ENCODE assay signal across 17 cellular contexts in the genomic region with DNA sequence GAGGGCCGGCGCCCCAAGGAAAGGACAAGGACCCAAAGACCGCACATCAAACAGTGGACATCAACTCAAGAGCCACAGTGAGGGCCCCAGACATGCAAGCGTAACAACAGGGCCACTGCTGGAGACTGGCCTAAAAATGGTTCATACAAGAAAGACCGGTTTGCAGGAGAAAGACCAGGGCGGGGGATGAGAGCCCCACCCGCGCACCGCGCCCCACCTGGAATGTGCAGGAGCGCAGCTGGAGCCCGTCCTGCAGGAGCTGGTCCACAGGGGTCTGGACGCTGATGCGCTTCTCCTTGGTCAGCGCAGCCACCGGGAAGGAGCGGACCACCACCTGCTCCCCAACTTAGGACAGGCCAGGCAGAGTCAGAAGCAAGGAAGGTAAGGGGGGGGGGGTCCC. TPM values are rescaled to one million over a fixed set of nuclear protein-coding genes. Genes with fewer than 3 reads are reported as not detected.
DNase-seq lines count a peak whose midpoint lies in the region; FAIRE-seq and TF ChIP-seq lines count a peak whose summit lies in the region.
"Had no signal": no experiment of that assay in that cellular context is flagged by ENCODE, and none has a peak within 500 bp of the region (broad histone marks: within the 10 kb centered on the region; RNA-seq: fewer than 3 reads in every experiment).

No MANE protein-coding gene starts in this region.

- no peak overlapping the region for H2AFZ ChIP-seq in trophoblast cell (ENCODE audit: insufficient read depth, low read length, poor library complexity)

- H4K12ac ChIP-seq in trophoblast cell (ENCODE audit: low read depth, low read length): no peak overlapping the region

- H4K8ac ChIP-seq in trophoblast cell (ENCODE audit: low read depth, low read length): no peak overlapping the region

- no peak overlapping the region for H2BK120ac ChIP-seq in trophoblast cell (ENCODE audit: insufficient read depth, low read length, poor library complexity)

- no peaks in the 10 kb centered on the region for H3K79me1 ChIP-seq in trophoblast cell (ENCODE audit: low read length)

- intact Hi-C loops in esophagus squamous epithelium (cut with DNase I): no loop called here

- no peak overlapping the region for H3K4me3 ChIP-seq in LNCaP clone FGC (ENCODE audit: low read depth, low read length)
- H3K4me3 ChIP-seq in esophagus squamous epithelium: no peak overlapping the region
- no peak overlapping the region for H3K4me3 ChIP-seq in trophoblast cell (ENCODE audit: low read depth, low read length)
- no peak overlapping the region for H3K4me3 ChIP-seq in small intestine (ENCODE audit: low read depth in 1 of 2, low read length in 2 of 2)
- H3K4me3 ChIP-seq: SJSA1 had no signal

- H2AK5ac ChIP-seq in trophoblast cell (ENCODE audit: low read length): no peak overlapping the region

- H2BK5ac ChIP-seq in trophoblast cell (ENCODE audit: low read depth, low read length, poor library complexity): no peak overlapping the region

- TF ChIP-seq POLR2A in esophagus squamous epithelium (IDR thresholded peaks at IDR 0.05): no peak

- peaks cover 79 to 100% (median 90%) of the 10 kb centered on the region in 3 donors for H3K36me3 ChIP-seq in esophagus squamous epithelium
- H3K36me3 ChIP-seq in trophoblast cell (ENCODE audit: control insufficient read depth in 1 of 2, insufficient read depth in 2 of 2, low read length in 2 of 2): peaks cover 95 to 96% of the 10 kb centered on the region in 2 experiments
- H3K36me3 ChIP-seq in small intestine (ENCODE audit: control insufficient read depth in 2 of 2, insufficient read depth in 2 of 2, low read length in 2 of 2): peaks cover 44 to 49% of the 10 kb centered on the region in 2 donors

- H3K9me3 ChIP-seq in esophagus squamous epithelium: no peaks in the 10 kb centered on the region
- no peaks in the 10 kb centered on the region for H3K9me3 ChIP-seq in trophoblast cell (ENCODE audit: insufficient read depth, low read depth, low read length)
- no peaks in the 10 kb centered on the region for H3K9me3 ChIP-seq in small intestine (ENCODE audit: control insufficient read depth, low read depth)
- H3K9me3 ChIP-seq: SJSA1 had no signal

- H3K9me3 Mint-ChIP-seq in activated CD4-positive, alpha-beta T cell treated with anti-CD3 and anti-CD28 coated beads, Interleukin-2, amount 10 ng/mL, durations not matched to agents 7 days and 5 days: no peaks in the 10 kb centered on the region
- H3K9me3 Mint-ChIP-seq: HFFc6 had no signal

- POLR2A ChIA-PET in activated CD4-positive, alpha-beta T cell treated with anti-CD3 and anti-CD28 coated beads, Interleukin-2, amount 10 ng/mL, durations not matched to agents 7 days and 5 days (lab: Charles Lee): interaction anchor here (0.6 kb wide), 1 partner anchor 12 kb away, joined by 4 read pairs; no protein-coding TSS in a partner anchor

- H3K27me3 ChIP-seq in esophagus squamous epithelium: no peaks in the 10 kb centered on the region
- H3K27me3 ChIP-seq in trophoblast cell (ENCODE audit: insufficient read depth, low read length): no peaks in the 10 kb centered on the region
- no peaks in the 10 kb centered on the region for H3K27me3 ChIP-seq in small intestine (ENCODE audit: control insufficient read depth in 2 of 2, insufficient read depth in 2 of 2, low read length in 2 of 2)
- H3K27me3 ChIP-seq: SJSA1 had no signal

- no peak overlapping the region for H3K4ac ChIP-seq in trophoblast cell (ENCODE audit: low read depth, low read length)

- H3K4me3 Mint-ChIP-seq in activated CD4-positive, alpha-beta T cell treated with anti-CD3 and anti-CD28 coated beads, Interleukin-2, amount 10 ng/mL, durations not matched to agents 7 days and 5 days: no peak overlapping the region
- H3K4me3 Mint-ChIP-seq: B cell, HFFc6 had no signal

- WGBS in esophagus squamous epithelium, 2 donors: 37 to 76% methylated on average over 12 to 15 of the region's 17 CpGs
- no CpG with 5 or more reads among the region's 17 CpGs for WGBS in trophoblast cell (ENCODE audit: extremely low coverage, insufficient coverage, insufficient read length)
- WGBS in small intestine, 3 donors: 88 to 99% (median 94%) methylated on average over 16 to 17 of the region's 17 CpGs

- peak; percentile 17 for DNase-seq in LNCaP clone FGC (ENCODE audit: low read depth)
- no peak for DNase-seq in esophagus squamous epithelium (lab: John Stamatoyannopoulos, UW)
- peak; percentile 86 to 92 for DNase-seq in trophoblast cell
- DNase-seq in ureter (ENCODE audit: low spot score): peak; percentile 76
- no peak for DNase-seq in Kasumi-1 (lab: John Stamatoyannopoulos, UW)
- DNase-seq in activated CD4-positive, alpha-beta T cell treated with anti-CD3 and anti-CD28 coated beads, Interleukin-2, amount 10 ng/mL, durations not matched to agents 7 days and 5 days: no peak
- DNase-seq in small intestine: no peak
- DNase-seq: CD4-positive, alpha-beta memory T cell; HFFc6; NCI-H1417 treated with DMSO at 0.1 percent for 48 hours; NCI-H2029 treated with DMSO at 0.1 percent for 48 hours; NCI-H524 treated with DMSO at 0.1 percent for 48 hours; RPMI8226 had no signal

- H3K14ac ChIP-seq in trophoblast cell (ENCODE audit: low read length): no peak overlapping the region

- no peak overlapping the region for H4K91ac ChIP-seq in trophoblast cell (ENCODE audit: low read depth, low read length)

- H3K9ac ChIP-seq in trophoblast cell (ENCODE audit: low read length): no peak overlapping the region

- peak overlapping the region; percentile 52 to 81 (median 74) for H3K27ac ChIP-seq in esophagus squamous epithelium
- no peak overlapping the region for H3K27ac ChIP-seq in trophoblast cell (ENCODE audit: low read depth, low read length)
- H3K27ac ChIP-seq in small intestine (ENCODE audit: low read depth in 1 of 2, low read length in 1 of 2): no peak overlapping the region
- H3K27ac ChIP-seq: SJSA1 had no signal

- H3K27me3 Mint-ChIP-seq in activated CD4-positive, alpha-beta T cell treated with anti-CD3 and anti-CD28 coated beads, Interleukin-2, amount 10 ng/mL, durations not matched to agents 7 days and 5 days: no peaks in the 10 kb centered on the region
- H3K27me3 Mint-ChIP-seq: B cell; CD4-positive, alpha-beta memory T cell had no signal

- no peak overlapping the region for H3K4me2 ChIP-seq in trophoblast cell (ENCODE audit: low read length)

- H3K79me2 ChIP-seq in trophoblast cell (ENCODE audit: control insufficient read depth, insufficient read depth, low read length, poor library complexity): no peaks in the 10 kb centered on the region

- peaks cover 1% of the 10 kb centered on the region for H3K4me1 Mint-ChIP-seq in activated CD4-positive, alpha-beta T cell treated with anti-CD3 and anti-CD28 coated beads, Interleukin-2, amount 10 ng/mL, durations not matched to agents 7 days and 5 days
- H3K4me1 Mint-ChIP-seq: B cell; CD4-positive, alpha-beta memory T cell had no signal

- peaks cover 49% of the 10 kb centered on the region for H3K36me3 Mint-ChIP-seq in activated CD4-positive, alpha-beta T cell treated with anti-CD3 and anti-CD28 coated beads, Interleukin-2, amount 10 ng/mL, durations not matched to agents 7 days and 5 days (ENCODE audit: low read depth)

- H3K27ac Mint-ChIP-seq in activated CD4-positive, alpha-beta T cell treated with anti-CD3 and anti-CD28 coated beads, Interleukin-2, amount 10 ng/mL, durations not matched to agents 7 days and 5 days: no peak overlapping the region
- H3K27ac Mint-ChIP-seq: B cell, HFFc6 had no signal

- no peak overlapping the region for H3K23ac ChIP-seq in trophoblast cell (ENCODE audit: low read length)

- no peak for FAIRE-seq in small intestine (lab: Jason Lieb, UNC)
- FAIRE-seq: H1 had no signal

- CTCF ChIA-PET in activated CD4-positive, alpha-beta T cell treated with anti-CD3 and anti-CD28 coated beads, Interleukin-2, amount 10 ng/mL, durations not matched to agents 7 days and 5 days (lab: Charles Lee): no interaction called here

- H2BK12ac ChIP-seq in trophoblast cell (ENCODE audit: low read length): no peak overlapping the region

- TF ChIP-seq CTCF in LNCaP clone FGC (IDR thresholded peaks at IDR 0.05; ENCODE audit: control insufficient read depth, extremely low read depth, insufficient read depth) (no peak), esophagus squamous epithelium (IDR thresholded peaks at IDR 0.05) (no peak)

- H3K18ac ChIP-seq in trophoblast cell (ENCODE audit: low read length): no peak overlapping the region

- peaks cover 13 to 33% (median 14%) of the 10 kb centered on the region in 3 donors for H3K4me1 ChIP-seq in esophagus squamous epithelium
- no peaks in the 10 kb centered on the region for H3K4me1 ChIP-seq in trophoblast cell (ENCODE audit: control insufficient read depth in 1 of 2, insufficient read depth in 2 of 2, low read length in 2 of 2)
- H3K4me1 ChIP-seq in small intestine (ENCODE audit: control insufficient read depth in 2 of 2, insufficient read depth in 1 of 2, low read depth in 1 of 2, low read length in 1 of 2): no peaks in the 10 kb centered on the region
- H3K4me1 ChIP-seq: SJSA1 had no signal

RNA-seq across cellular contexts. Expression of a gene that starts 13.9 kb away (rescaled TPM):
- 10 to 100 TPM; 38.3 to 92.0 (median 63.4) TPM for total RNA-seq in esophagus squamous epithelium
- polyA plus RNA-seq in trophoblast cell (2013): 44.3 and 46.1 TPM in 2 replicates
- total RNA-seq in ureter: 79.2 TPM
- 100 to 1,000 TPM; 211 to 224 TPM for total RNA-seq in activated CD4-positive, alpha-beta T cell treated with anti-CD3 and anti-CD28 coated beads, Interleukin-2, amount 10 ng/mL, durations not matched to agents 7 days and 5 days
- 10 to 100 TPM; 27.3 to 43.7 (median 38.0) TPM for polyA plus RNA-seq in small intestine

RNA-seq across cellular contexts. Expression of a gene that starts 20.4 kb away (rescaled TPM):
- 1 to 10 TPM in 2 of 4 donors, under 1 TPM in 2; under 0.01 to 1.9 (median 0.89) TPM for total RNA-seq in esophagus squamous epithelium
- 17.0 and 17.8 TPM in 2 replicates for polyA plus RNA-seq in trophoblast cell (2013)
- 4.6 TPM for total RNA-seq in ureter
- total RNA-seq in activated CD4-positive, alpha-beta T cell treated with anti-CD3 and anti-CD28 coated beads, Interleukin-2, amount 10 ng/mL, durations not matched to agents 7 days and 5 days: 1 to 10 TPM; 3.7 to 4.1 TPM
- 10 to 100 TPM in 1 of 3 donors, 1 to 10 TPM in 2; 2.2 to 13.9 (median 3.5) TPM for polyA plus RNA-seq in small intestine
- total RNA-seq: LHCN-M2 had no signal

RNA-seq across cellular contexts. Expression of a gene that starts 25.7 kb away (rescaled TPM):
- total RNA-seq in esophagus squamous epithelium (not detected), ureter (not detected)
- 1.1 and 1.2 TPM in 2 replicates for polyA plus RNA-seq in trophoblast cell (2013)
- under 1 TPM in 1 of 2 experiments, not detected in 1; 0.23 TPM for total RNA-seq in activated CD4-positive, alpha-beta T cell treated with anti-CD3 and anti-CD28 coated beads, Interleukin-2, amount 10 ng/mL, durations not matched to agents 7 days and 5 days
- polyA plus RNA-seq in small intestine: under 1 TPM in 1 of 3 donors, not detected in 2; 0.28 TPM
- total RNA-seq: B cell; CD4-positive, alpha-beta memory T cell; HFFc6; LHCN-M2; SJSA1 had no signal
- polyA plus RNA-seq: CD4-positive, alpha-beta memory T cell had no signal

RNA-seq across cellular contexts. Expression of a gene that starts 46.6 kb away (rescaled TPM):
- total RNA-seq in esophagus squamous epithelium: 10 to 100 TPM; 35.4 to 65.0 (median 46.2) TPM
- polyA plus RNA-seq in trophoblast cell (2013): 63.1 and 64.7 TPM in 2 replicates
- 63.6 TPM for total RNA-seq in ureter
- 100 to 1,000 TPM; 130 to 139 TPM for total RNA-seq in activated CD4-positive, alpha-beta T cell treated with anti-CD3 and anti-CD28 coated beads, Interleukin-2, amount 10 ng/mL, durations not matched to agents 7 days and 5 days
- polyA plus RNA-seq in small intestine: 10 to 100 TPM; 37.8 to 52.8 (median 51.2) TPM

RNA-seq across cellular contexts. Expression of a gene that starts 47.1 kb away (rescaled TPM):
- total RNA-seq in esophagus squamous epithelium: 10 to 100 TPM; 30.2 to 42.6 (median 38.5) TPM
- polyA plus RNA-seq in trophoblast cell (2013): 24.4 and 24.9 TPM in 2 replicates
- 37.7 TPM for total RNA-seq in ureter
- 100 to 1,000 TPM; 110 to 133 TPM for total RNA-seq in activated CD4-positive, alpha-beta T cell treated with anti-CD3 and anti-CD28 coated beads, Interleukin-2, amount 10 ng/mL, durations not matched to agents 7 days and 5 days
- polyA plus RNA-seq in small intestine: 10 to 100 TPM; 39.4 to 45.9 (median 40.3) TPM

Comparison
In these comparisons a context has a peak if more than half of its experiments do, and no peak if none do; other contexts are left out.
1. DNase-seq: peak in LNCaP clone FGC (single experiment), trophoblast cell (2 of 2) and ureter (single experiment); none in esophagus squamous epithelium (single experiment), Kasumi-1 (0 of 2), activated CD4-positive, alpha-beta T cell treated with anti-CD3 and anti-CD28 coated beads, Interleukin-2, amount 10 ng/mL, durations not matched to agents 7 days and 5 days (single experiment) and small intestine (single experiment).
2. H3K27ac ChIP-seq: peak in esophagus squamous epithelium (4 of 4); none in trophoblast cell (single experiment) and small intestine (0 of 2).